30 cellular contexts compared by ENCODE assay signal in the genomic region with DNA sequence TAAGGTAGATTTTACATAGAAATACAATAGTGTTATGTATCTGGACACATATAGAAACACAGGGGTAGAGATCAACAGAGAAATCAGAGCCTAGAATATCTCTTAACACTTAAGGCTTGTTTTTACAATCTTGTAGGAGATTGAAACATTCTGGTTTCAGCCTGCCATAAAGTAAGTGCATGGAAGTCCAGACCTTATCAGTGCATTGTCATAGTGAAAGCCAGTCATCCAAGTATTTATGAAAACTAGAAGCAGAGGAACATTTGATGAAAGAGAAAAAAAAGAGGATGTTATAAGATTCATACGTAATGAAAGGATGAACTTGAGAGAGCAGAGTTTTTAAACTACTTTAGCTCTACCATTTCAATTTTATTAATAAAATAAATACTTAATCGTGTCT.
"Had no signal": no experiment of that assay in that cellular context is flagged by ENCODE, and none has a peak within 500 bp of the region (broad histone marks: within the 10 kb centered on the region; RNA-seq: fewer than 3 reads in every experiment).

No MANE protein-coding gene starts in this region.

- H3K27me3 ChIP-seq: neural progenitor cell, neutrophil, ovary, pancreas, right atrium auricular region, right lobe of liver, sigmoid colon, spleen had no signal

- H3K4me1 Mint-ChIP-seq: naive thymus-derived CD4-positive, alpha-beta T cell; natural killer cell; neural crest cell had no signal

- H3K4me1 ChIP-seq: neural progenitor cell, pancreas, parathyroid adenoma, prostate gland, psoas muscle, right atrium auricular region, right lobe of liver, sigmoid colon, spleen had no signal

- H3K79me2 ChIP-seq: parathyroid adenoma had no signal

- FAIRE-seq: pancreas, small intestine had no signal

- ATAC-seq: naive thymus-derived CD4-positive, alpha-beta T cell; naive thymus-derived CD8-positive, alpha-beta T cell; natural killer cell; natural killer cell treated with Interleukin-12 subunit alpha and Interleukin-12 subunit beta and Interleukin-15 and Interleukin-18, amount 100 ng/mL, for 72 hours; pancreas; psoas muscle; right cardiac atrium; right lobe of liver; sciatic nerve had no signal

- H3K27ac ChIP-seq: neural progenitor cell, neutrophil, ovary, pancreas, parathyroid adenoma, prostate gland, psoas muscle, right atrium auricular region, right lobe of liver, sigmoid colon, skin epidermis, spleen had no signal

- H3K27ac Mint-ChIP-seq: naive thymus-derived CD4-positive, alpha-beta T cell; natural killer cell; natural killer cell treated with Interleukin-12 subunit alpha and Interleukin-12 subunit beta and Interleukin-15 and Interleukin-18, amount 100 ng/mL, for 72 hours; neural progenitor cell; progenitor cell of endocrine pancreas had no signal

- H2AFZ ChIP-seq: parathyroid adenoma had no signal

- H3K36me3 Mint-ChIP-seq: natural killer cell, neural progenitor cell had no signal

- H3K4me2 ChIP-seq: neural progenitor cell, smooth muscle cell had no signal

- DNase-seq: naive thymus-derived CD4-positive, alpha-beta T cell; naive thymus-derived CD8-positive, alpha-beta T cell; natural killer cell; nucleus accumbens; occipital lobe; ovary; pancreas; posterior cingulate gyrus; psoas muscle; retina; right cardiac atrium; right lobe of liver; sigmoid colon; small intestine; spleen; stimulated activated CD4-positive, alpha-beta T cell treated with anti-CD3 and anti-CD28 coated beads, Interleukin-12 subunit alpha, Interleukin-12 subunit beta, amount 100 ng/mL, for 4 hours; stimulated activated CD4-positive, alpha-beta T cell treated with anti-CD3 and anti-CD28 coated beads, Interleukin-15, amount 100 ng/mL, for 24 hours; stimulated activated CD4-positive, alpha-beta T cell treated with anti-CD3 and anti-CD28 coated beads, Interleukin-1b, Interleukin-23, amount 100 ng/mL, for 48 hours; stimulated activated CD4-positive, alpha-beta T cell treated with anti-CD3 and anti-CD28 coated beads, Interleukin-2, amount 100 ng/mL, for 24 hours had no signal

- H3K4me3 Mint-ChIP-seq: naive thymus-derived CD4-positive, alpha-beta T cell; naive thymus-derived CD8-positive, alpha-beta T cell; natural killer cell; natural killer cell treated with Interleukin-12 subunit alpha and Interleukin-12 subunit beta and Interleukin-15 and Interleukin-18, amount 100 ng/mL, for 72 hours; neural crest cell; neural progenitor cell had no signal

- H3K9ac ChIP-seq: neural progenitor cell, parathyroid adenoma had no signal

- H3K36me3 ChIP-seq: neural progenitor cell, neutrophil, ovary, pancreas, prostate gland, right atrium auricular region, right lobe of liver, sigmoid colon, spleen had no signal

- H3K27me3 Mint-ChIP-seq: naive thymus-derived CD4-positive, alpha-beta T cell; natural killer cell treated with Interleukin-12 subunit alpha and Interleukin-12 subunit beta and Interleukin-15 and Interleukin-18, amount 100 ng/mL, for 72 hours had no signal

- H3K4me3 ChIP-seq: neural progenitor cell, ovary, pancreas, prostate gland, psoas muscle, right atrium auricular region, right lobe of liver, sigmoid colon, skin epidermis, smooth muscle cell, spleen had no signal

- H3K9me3 ChIP-seq: neutrophil, ovary, pancreas, prostate gland, psoas muscle, right lobe of liver had no signal
